ENCODE assay signal across 8 cellular contexts in the genomic region with DNA sequence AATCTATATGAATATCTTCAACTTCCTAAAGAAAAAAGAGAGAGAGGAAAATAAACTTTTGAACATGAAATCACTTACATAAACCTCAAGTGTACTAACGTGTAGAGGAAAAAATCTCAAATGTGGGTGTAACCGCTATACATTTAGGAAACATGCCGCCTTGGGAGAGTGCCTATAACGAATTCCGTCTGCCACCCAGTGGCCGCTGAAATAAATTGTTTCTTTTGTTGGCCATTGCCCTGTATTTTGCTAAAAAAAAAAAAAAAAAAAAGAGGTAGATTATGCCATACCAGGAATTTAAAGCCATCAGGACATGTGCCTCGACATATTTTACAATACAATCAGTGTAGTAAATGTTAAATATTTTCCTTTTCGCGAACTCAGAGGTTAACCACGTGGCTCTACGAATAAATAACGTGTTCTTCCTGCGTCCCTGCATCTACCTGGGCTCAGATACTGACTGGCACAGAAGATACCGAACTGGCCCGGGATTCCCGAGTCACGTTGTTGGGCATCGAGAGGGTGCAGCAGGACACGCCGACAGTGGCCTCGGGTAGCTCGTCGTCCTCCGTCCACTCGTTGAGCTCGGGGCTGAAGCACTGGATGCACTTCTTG. TPM values are rescaled to one million over a fixed set of nuclear protein-coding genes. Genes with fewer than 3 reads are reported as not detected.
DNase-seq lines count a peak whose midpoint lies in the region; ATAC-seq and TF ChIP-seq lines count a peak whose summit lies in the region.

No MANE protein-coding gene starts in this region.

- no peak for TF ChIP-seq EP300 in Ishikawa (IDR thresholded peaks at IDR 0.05; ENCODE audit: borderline replicate concordance)
- no peak for TF ChIP-seq EP300 in neural cell (conservative IDR thresholded peaks at IDR 0.05; ENCODE audit: poor library complexity, severe bottlenecking)

- peaks cover 35% of the 10 kb centered on the region for H3K4me1 Mint-ChIP-seq in activated T-cell treated with anti-CD3 and anti-CD28 coated beads, Interleukin-2, amount 50 U/mL, for 72 hours (ENCODE audit: low read depth)

- H3K27ac ChIP-seq in C4-2B (peak overlapping the region; percentile 86), PC-9 (peak overlapping the region; percentile 90), neural cell (ENCODE audit: low read length) (peak overlapping the region; percentile 21), stomach smooth muscle (ENCODE audit: low read length) (no peak overlapping the region)

- CTCF ChIA-PET in PC-9 (lab: Charles Lee): interaction anchor here (0.6 to 1.5 kb wide), 5 partner anchors 23 to 158 kb away, joined by 3 to 9 read pairs (median 5); no protein-coding TSS in a partner anchor

- peak overlapping the region; percentile 96 to 99 for H3K4me3 Mint-ChIP-seq in activated T-cell treated with anti-CD3 and anti-CD28 coated beads, Interleukin-2, amount 50 U/mL, for 72 hours

- peaks cover 17% of the 10 kb centered on the region for H3K79me2 ChIP-seq in PC-9 (ENCODE audit: low read depth)
- no peaks in the 10 kb centered on the region for H3K79me2 ChIP-seq in neural cell (replicated peaks; ENCODE audit: insufficient read depth, low read length)

- H3K36me3 Mint-ChIP-seq in activated T-cell treated with anti-CD3 and anti-CD28 coated beads, Interleukin-2, amount 50 U/mL, for 72 hours (ENCODE audit: insufficient read depth in 2 of 2): no peaks in the 10 kb centered on the region

- H3K9me3 ChIP-seq in PC-9 (ENCODE audit: insufficient read depth, low read depth) (no peaks in the 10 kb centered on the region; the same call in none of the 2 replicates), neural cell (ENCODE audit: low read length) (no peaks in the 10 kb centered on the region), stomach smooth muscle (ENCODE audit: control insufficient read depth in 2 of 2, low read length in 2 of 2) (no peaks in the 10 kb centered on the region)

- peaks cover 14% of the 10 kb centered on the region for H3K36me3 ChIP-seq in PC-9 (ENCODE audit: low read depth)
- no peaks in the 10 kb centered on the region for H3K36me3 ChIP-seq in neural cell (ENCODE audit: insufficient read depth, low read length)
- H3K36me3 ChIP-seq in stomach smooth muscle (ENCODE audit: control insufficient read depth in 2 of 2, insufficient read depth in 2 of 2, low read length in 2 of 2): no peaks in the 10 kb centered on the region

- H3F3A ChIP-seq in PC-9 (ENCODE audit: insufficient read depth, low read depth) (peaks cover 5% of the 10 kb centered on the region), neural cell (ENCODE audit: insufficient read depth, low read length, poor library complexity, severe bottlenecking) (no peaks in the 10 kb centered on the region)

- BruUV-seq in PC-9 (replicated peaks; lab: Mats Ljungman, UMichigan): no TSS peak

- H3K4me2 ChIP-seq in PC-9: peak overlapping the region; percentile 88
- H3K4me2 ChIP-seq in neural cell (ENCODE audit: low read length): peak overlapping the region; percentile 54

- POLR2A ChIA-PET in PC-9 (lab: Charles Lee; ENCODE audit: unreplicated experiment): interaction anchor here (0.6 to 0.8 kb wide), 2 partner anchors 35 to 77 kb away, joined by 4 to 5 read pairs; no protein-coding TSS in a partner anchor

- intact Hi-C loops in PC-9 (cut with micrococcal nuclease; ENCODE audit: unreplicated experiment): loop anchor here (1.0 to 10.0 kb wide), 7 partner anchors 22 to 547 kb away; partner anchors contain the start of genes GCLC and LRRC1

- H4K20me1 ChIP-seq in PC-9 (ENCODE audit: insufficient read depth) (no peaks in the 10 kb centered on the region), neural cell (ENCODE audit: insufficient read depth) (no peaks in the 10 kb centered on the region)

- ATAC-seq in GM19467 (IDR thresholded peaks at IDR 0.05; ENCODE audit: unreplicated experiment): peak; percentile 45
- peak; percentile 32 to 35 for ATAC-seq in activated T-cell treated with anti-CD3 and anti-CD28 coated beads, Interleukin-2, amount 50 U/mL, for 72 hours (replicated peaks in 1 of 2)

- H3K9ac ChIP-seq in neural cell (ENCODE audit: low read length) (peak overlapping the region; percentile 55), stomach smooth muscle (ENCODE audit: low read length in 2 of 2) (peak overlapping the region in 1 of 2 donors; percentile 63)

- H2AFZ ChIP-seq in PC-9 (peak overlapping the region; percentile 94), neural cell (ENCODE audit: low read depth, low read length) (peak overlapping the region; percentile 83)

- TF ChIP-seq RAD21 in Ishikawa (IDR thresholded peaks at IDR 0.05; ENCODE audit: low read depth) (peak; percentile 79), neural cell (conservative IDR thresholded peaks at IDR 0.05) (peak; percentile 60)

- peak; percentile 76 for TF ChIP-seq CTCF in C4-2B (conservative IDR thresholded peaks at IDR 0.05)
- TF ChIP-seq CTCF in PC-9 (conservative IDR thresholded peaks at IDR 0.05): peak; percentile 70
- peak; percentile 46 for TF ChIP-seq CTCF in fibroblast of pulmonary artery (IDR thresholded peaks at IDR 0.05; ENCODE audit: low read length, missing control alignments)
- peak; percentile 61 for TF ChIP-seq CTCF in neural cell (IDR thresholded peaks at IDR 0.05; ENCODE audit: poor library complexity, severe bottlenecking)

- H3K9me2 ChIP-seq in PC-9 (ENCODE audit: insufficient read depth): no peaks in the 10 kb centered on the region
- no peaks in the 10 kb centered on the region for H3K9me2 ChIP-seq in neural cell (ENCODE audit: insufficient read depth, low read length)

- H3K9me3 Mint-ChIP-seq in activated T-cell treated with anti-CD3 and anti-CD28 coated beads, Interleukin-2, amount 50 U/mL, for 72 hours: no peaks in the 10 kb centered on the region

- DNase-seq in PC-9 (peak; percentile 68 to 80), fibroblast of pulmonary artery (ENCODE audit: low read depth) (peak; percentile 85)
- peak; percentile 67 to 69 for DNase-seq in activated T-cell treated with anti-CD3 and anti-CD28 coated beads, Interleukin-2, amount 50 U/mL, for 72 hours

- H3K4me1 ChIP-seq in PC-9 (replicated peaks; ENCODE audit: insufficient read depth) (peaks cover 20% of the 10 kb centered on the region), stomach smooth muscle (ENCODE audit: control insufficient read depth, insufficient read depth, low read length) (peaks cover 11% of the 10 kb centered on the region)

- H3K4me3 ChIP-seq in PC-9 (peak overlapping the region; percentile 65), fibroblast of pulmonary artery (replicated peaks; ENCODE audit: low read depth, low read length) (peak overlapping the region; percentile 56), neural cell (ENCODE audit: low read length) (peak overlapping the region; percentile 86), stomach smooth muscle (ENCODE audit: low read length in 2 of 2) (peak overlapping the region; percentile 78 to 91)

- no peak overlapping the region for H3K27ac Mint-ChIP-seq in activated T-cell treated with anti-CD3 and anti-CD28 coated beads, Interleukin-2, amount 50 U/mL, for 72 hours

- no peaks in the 10 kb centered on the region for H3K27me3 Mint-ChIP-seq in activated T-cell treated with anti-CD3 and anti-CD28 coated beads, Interleukin-2, amount 50 U/mL, for 72 hours (ENCODE audit: low read depth)

- H3K27me3 ChIP-seq in PC-9 (ENCODE audit: insufficient read depth, low read depth) (no peaks in the 10 kb centered on the region), neural cell (ENCODE audit: insufficient read depth, low read depth, low read length) (peaks cover 10% of the 10 kb centered on the region), stomach smooth muscle (ENCODE audit: control insufficient read depth in 1 of 2, insufficient read depth in 2 of 2, low read length in 2 of 2) (no peaks in the 10 kb centered on the region)

TF ChIP-seq in Ishikawa, 13 proteins besides CTCF, POLR2A, EP300 and RAD21:
- TF ChIP-seq USF1 (IDR thresholded peaks at IDR 0.05) (peak; percentile 42; the same call in 1 of the 2 replicates), MAX (IDR thresholded peaks at IDR 0.05) (no peak)

TF ChIP-seq in neural cell, 6 proteins besides CTCF, POLR2A, EP300 and RAD21:
- TF ChIP-seq SMC3 (conservative IDR thresholded peaks at IDR 0.05; ENCODE audit: poor library complexity): peak; percentile 66
- TF ChIP-seq, protein P1, sequence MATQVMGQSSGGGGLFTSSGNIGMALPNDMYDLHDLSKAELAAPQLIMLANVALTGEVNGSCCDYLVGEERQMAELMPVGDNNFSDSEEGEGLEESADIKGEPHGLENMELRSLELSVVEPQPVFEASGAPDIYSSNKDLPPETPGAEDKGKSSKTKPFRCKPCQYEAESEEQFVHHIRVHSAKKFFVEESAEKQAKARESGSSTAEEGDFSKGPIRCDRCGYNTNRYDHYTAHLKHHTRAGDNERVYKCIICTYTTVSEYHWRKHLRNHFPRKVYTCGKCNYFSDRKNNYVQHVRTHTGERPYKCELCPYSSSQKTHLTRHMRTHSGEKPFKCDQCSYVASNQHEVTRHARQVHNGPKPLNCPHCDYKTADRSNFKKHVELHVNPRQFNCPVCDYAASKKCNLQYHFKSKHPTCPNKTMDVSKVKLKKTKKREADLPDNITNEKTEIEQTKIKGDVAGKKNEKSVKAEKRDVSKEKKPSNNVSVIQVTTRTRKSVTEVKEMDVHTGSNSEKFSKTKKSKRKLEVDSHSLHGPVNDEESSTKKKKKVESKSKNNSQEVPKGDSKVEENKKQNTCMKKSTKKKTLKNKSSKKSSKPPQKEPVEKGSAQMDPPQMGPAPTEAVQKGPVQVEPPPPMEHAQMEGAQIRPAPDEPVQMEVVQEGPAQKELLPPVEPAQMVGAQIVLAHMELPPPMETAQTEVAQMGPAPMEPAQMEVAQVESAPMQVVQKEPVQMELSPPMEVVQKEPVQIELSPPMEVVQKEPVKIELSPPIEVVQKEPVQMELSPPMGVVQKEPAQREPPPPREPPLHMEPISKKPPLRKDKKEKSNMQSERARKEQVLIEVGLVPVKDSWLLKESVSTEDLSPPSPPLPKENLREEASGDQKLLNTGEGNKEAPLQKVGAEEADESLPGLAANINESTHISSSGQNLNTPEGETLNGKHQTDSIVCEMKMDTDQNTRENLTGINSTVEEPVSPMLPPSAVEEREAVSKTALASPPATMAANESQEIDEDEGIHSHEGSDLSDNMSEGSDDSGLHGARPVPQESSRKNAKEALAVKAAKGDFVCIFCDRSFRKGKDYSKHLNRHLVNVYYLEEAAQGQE (IDR thresholded peaks at IDR 0.05; ENCODE audit: borderline replicate concordance): no peak
- TF ChIP-seq MXI1 (conservative IDR thresholded peaks at IDR 0.05; ENCODE audit: poor library complexity, severe bottlenecking): peak; percentile 85
- TF ChIP-seq TAF1 (IDR thresholded peaks at IDR 0.05; ENCODE audit: low read depth): peak; percentile 16

RNA-seq across cellular contexts. Expression of gene KLHL31, which starts 14.3 kb away (rescaled TPM):
- 0.93 and 1.1 TPM in 2 replicates for total RNA-seq in PC-9 (2021)
- total RNA-seq in activated T-cell treated with anti-CD3 and anti-CD28 coated beads, Interleukin-2, amount 50 U/mL, for 72 hours: under 1 TPM; 0.12 to 0.14 TPM
- polyA plus RNA-seq in neural cell: 0.30 and 0.70 TPM in 2 replicates
- 0.12 and 0.49 TPM in 2 replicates for polyA minus RNA-seq in neural cell
